ENCODE assay signal across 27 cellular contexts in the genomic region with DNA sequence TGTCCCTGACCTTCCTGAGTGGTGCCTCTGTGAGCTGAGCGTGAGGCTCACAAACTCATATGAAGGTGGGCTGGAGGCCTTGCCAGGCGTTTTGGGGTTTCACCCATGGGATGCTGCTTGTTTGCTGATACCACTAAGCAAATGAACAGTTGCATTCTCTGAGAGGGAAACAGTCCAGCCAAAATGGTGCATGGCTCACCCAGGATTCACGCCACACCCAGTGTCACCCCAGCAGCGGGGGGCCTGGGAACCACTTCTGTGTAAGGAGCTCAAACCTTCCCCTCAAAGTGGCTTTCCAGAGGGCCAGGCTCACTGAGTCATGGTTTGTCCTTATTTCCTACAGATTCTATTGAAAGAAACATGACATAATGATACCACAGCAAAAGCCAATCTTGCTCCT.
DNase-seq lines count a peak whose midpoint lies in the region; ATAC-seq, FAIRE-seq and TF ChIP-seq lines count a peak whose summit lies in the region.
"Had no signal": no experiment of that assay in that cellular context is flagged by ENCODE, and none has a peak within 500 bp of the region (broad histone marks: within the 10 kb centered on the region; RNA-seq: fewer than 3 reads in every experiment).

No MANE protein-coding gene starts in this region.

- no peak for TF ChIP-seq EP300 in esophagus muscularis mucosa (IDR thresholded peaks at IDR 0.05)

- ATAC-seq in HG03175 (IDR thresholded peaks at IDR 0.05; ENCODE audit: unreplicated experiment): no peak
- ATAC-seq in sciatic nerve: no peak
- no peak for ATAC-seq in activated CD4-positive, alpha-beta T cell treated with anti-CD3 and anti-CD28 coated beads for 36 hours
- ATAC-seq: GM12878 had no signal

- peak; percentile 89 for DNase-seq in esophagus muscularis mucosa (ENCODE audit: extremely low spot score)
- no peak for DNase-seq in keratinocyte (ENCODE audit: low read depth, low spot score)
- DNase-seq in osteocyte (ENCODE audit: extremely low spot score, unreplicated experiment): peak; percentile 81
- no peak for DNase-seq in sciatic nerve (ENCODE audit: low spot score)
- DNase-seq in activated CD4-positive, alpha-beta T cell treated with anti-CD3 and anti-CD28 coated beads for 36 hours: no peak
- DNase-seq: 8988T; ACHN; BE2C; C1 segment of cervical spinal cord; CD4-positive, alpha-beta memory T cell; CD4-positive, CD25-positive, alpha-beta regulatory T cell; CD8-positive, alpha-beta memory T cell; COR-L47; DMS 273 treated with DMSO at 0.1 percent for 48 hours; DMS153; DMS53; DMS79; DND-41; EL; GDM1 had no signal

- dilution Hi-C loops in keratinocyte (cut with MboI; ENCODE audit: extremely low pct_ligation_motif_present, low sequenced_read_pairs): no loop called here

- H3K27me3 Mint-ChIP-seq in osteocyte (ENCODE audit: unreplicated experiment): no peaks in the 10 kb centered on the region
- H3K27me3 Mint-ChIP-seq in activated CD4-positive, alpha-beta T cell treated with anti-CD3 and anti-CD28 coated beads for 36 hours: no peaks in the 10 kb centered on the region

- CTCF ChIA-PET in activated CD4-positive, alpha-beta T cell treated with anti-CD3 and anti-CD28 coated beads for 36 hours (lab: Charles Lee): no interaction called here

- no peak overlapping the region for H3K9ac ChIP-seq in keratinocyte (ENCODE audit: control insufficient read depth, extremely low read depth, insufficient read depth, low read length)
- H3K9ac ChIP-seq: BLaER1 had no signal

- no peaks in the 10 kb centered on the region for H3K9me3 ChIP-seq in esophagus muscularis mucosa
- H3K9me3 ChIP-seq in keratinocyte (ENCODE audit: control insufficient read depth, low read depth, low read length): no peaks in the 10 kb centered on the region

- H3K4me1 ChIP-seq in esophagus muscularis mucosa (no peaks in the 10 kb centered on the region), keratinocyte (ENCODE audit: control insufficient read depth, extremely low read depth, insufficient read depth, low read length) (peaks cover 15% of the 10 kb centered on the region)
- H3K4me1 ChIP-seq: BE2C, BLaER1 had no signal

- H3K79me2 ChIP-seq in keratinocyte (ENCODE audit: control insufficient read depth, insufficient read depth, low read length): no peaks in the 10 kb centered on the region

- POLR2A ChIA-PET in activated CD4-positive, alpha-beta T cell treated with anti-CD3 and anti-CD28 coated beads for 36 hours (lab: Charles Lee): no interaction called here

- no peaks in the 10 kb centered on the region for H3K36me3 Mint-ChIP-seq in osteocyte (ENCODE audit: unreplicated experiment)
- H3K36me3 Mint-ChIP-seq in activated CD4-positive, alpha-beta T cell treated with anti-CD3 and anti-CD28 coated beads for 36 hours (ENCODE audit: low read depth): no peaks in the 10 kb centered on the region
- H3K36me3 Mint-ChIP-seq: CD14-positive monocyte; CD4-positive, alpha-beta memory T cell; CD4-positive, CD25-positive, alpha-beta regulatory T cell; CD8-positive, alpha-beta memory T cell had no signal

- no peaks in the 10 kb centered on the region for H3K9me1 ChIP-seq in keratinocyte (ENCODE audit: control insufficient read depth, extremely low read depth, insufficient read depth, low read length)

- H3K36me3 ChIP-seq in esophagus muscularis mucosa (no peaks in the 10 kb centered on the region), keratinocyte (ENCODE audit: control insufficient read depth in 2 of 2, extremely low read depth in 1 of 2, insufficient read depth in 2 of 2, low read length in 2 of 2) (peaks cover 0 to 20% of the 10 kb centered on the region in 2 experiments)
- H3K36me3 ChIP-seq: BE2C, BLaER1 had no signal

- TF ChIP-seq POLR2A in esophagus muscularis mucosa (IDR thresholded peaks at IDR 0.05; ENCODE audit: low read depth): no peak

- H2AFZ ChIP-seq in keratinocyte (ENCODE audit: control insufficient read depth, low read length): no peak overlapping the region

- H3K27me3 ChIP-seq in esophagus muscularis mucosa: no peaks in the 10 kb centered on the region
- H3K27me3 ChIP-seq in keratinocyte (ENCODE audit: control insufficient read depth, extremely low read depth, insufficient read depth, low read length): no peaks in the 10 kb centered on the region
- H3K27me3 ChIP-seq: BE2C, BLaER1 had no signal

- peak overlapping the region; percentile 72 for H3K4me2 ChIP-seq in keratinocyte (ENCODE audit: control insufficient read depth, extremely low read depth, insufficient read depth, low read depth, low read length)
- H3K4me2 ChIP-seq: BLaER1 had no signal

- no peak overlapping the region for H3K27ac Mint-ChIP-seq in osteocyte (ENCODE audit: unreplicated experiment)
- no peak overlapping the region for H3K27ac Mint-ChIP-seq in activated CD4-positive, alpha-beta T cell treated with anti-CD3 and anti-CD28 coated beads for 36 hours
- H3K27ac Mint-ChIP-seq: CD14-positive monocyte; CD4-positive, alpha-beta memory T cell; CD4-positive, CD25-positive, alpha-beta regulatory T cell; CD8-positive, alpha-beta memory T cell had no signal

- H3K27ac ChIP-seq in esophagus muscularis mucosa (replicated peaks in 1 of 4): no peak overlapping the region
- no peak overlapping the region for H3K27ac ChIP-seq in keratinocyte (ENCODE audit: control insufficient read depth, insufficient read depth, low read length)
- H3K27ac ChIP-seq: BLaER1 had no signal

- H3K9me3 Mint-ChIP-seq in osteocyte (ENCODE audit: unreplicated experiment): peaks cover 21% of the 10 kb centered on the region
- no peaks in the 10 kb centered on the region for H3K9me3 Mint-ChIP-seq in activated CD4-positive, alpha-beta T cell treated with anti-CD3 and anti-CD28 coated beads for 36 hours (ENCODE audit: low read depth)
- H3K9me3 Mint-ChIP-seq: CD8-positive, alpha-beta memory T cell had no signal

- TF ChIP-seq CTCF in esophagus muscularis mucosa (IDR thresholded peaks at IDR 0.05) (no peak), keratinocyte (optimal IDR thresholded peaks at IDR 0.05 in 1 of 3, IDR thresholded peaks at IDR 0.05 in 1 of 3, conservative IDR thresholded peaks at IDR 0.05 in 1 of 3; ENCODE audit: extremely low read depth in 1 of 3, insufficient read depth in 2 of 3, low read length in 3 of 3) (no peak), osteocyte (IDR thresholded peaks at IDR 0.05) (no peak)

- no peak overlapping the region for H3K4me3 ChIP-seq in esophagus muscularis mucosa
- no peak overlapping the region for H3K4me3 ChIP-seq in keratinocyte (ENCODE audit: control insufficient read depth in 2 of 3, extremely low read depth in 1 of 3, insufficient read depth in 2 of 3, low read depth in 1 of 3, low read length in 3 of 3)
- H3K4me3 ChIP-seq: BLaER1, GM12878 had no signal

- H3K4me1 Mint-ChIP-seq in osteocyte (ENCODE audit: unreplicated experiment): no peaks in the 10 kb centered on the region
- H3K4me1 Mint-ChIP-seq in activated CD4-positive, alpha-beta T cell treated with anti-CD3 and anti-CD28 coated beads for 36 hours: no peaks in the 10 kb centered on the region
- H3K4me1 Mint-ChIP-seq: CD14-positive monocyte; CD8-positive, alpha-beta memory T cell had no signal

- H4K20me1 ChIP-seq in keratinocyte (ENCODE audit: control insufficient read depth, extremely low read depth, insufficient read depth, low read length): no peaks in the 10 kb centered on the region
- H4K20me1 ChIP-seq: BLaER1 had no signal

- 75% methylated on average over 4 of the region's 4 CpGs for WGBS in esophagus muscularis mucosa

- H3K4me3 Mint-ChIP-seq in osteocyte (ENCODE audit: unreplicated experiment): no peak overlapping the region
- no peak overlapping the region for H3K4me3 Mint-ChIP-seq in activated CD4-positive, alpha-beta T cell treated with anti-CD3 and anti-CD28 coated beads for 36 hours
- H3K4me3 Mint-ChIP-seq: CD14-positive monocyte; CD4-positive, alpha-beta memory T cell; CD4-positive, CD25-positive, alpha-beta regulatory T cell; CD8-positive, alpha-beta memory T cell had no signal

- intact Hi-C loops in esophagus muscularis mucosa (cut with DNase I) (no loop called here), sciatic nerve (cut with DNase I) (no loop called here)
- intact Hi-C loops in activated CD4-positive, alpha-beta T cell treated with anti-CD3 and anti-CD28 coated beads for 36 hours (cut with DNase I, micrococcal nuclease): no loop called here

- no peak for FAIRE-seq in keratinocyte (lab: Jason Lieb, UNC)
- FAIRE-seq: A204.1, GM12878, GM12892, GM18507 had no signal

Comparison
In these comparisons a context has a peak if more than half of its experiments do, and no peak if none do; other contexts are left out.
1. DNase-seq: peak in esophagus muscularis mucosa (single experiment) and osteocyte (single experiment); none in keratinocyte (single experiment), sciatic nerve (single experiment) and activated CD4-positive, alpha-beta T cell treated with anti-CD3 and anti-CD28 coated beads for 36 hours (single experiment).